ENCODE assay signal across 8 cellular contexts in the genomic region with DNA sequence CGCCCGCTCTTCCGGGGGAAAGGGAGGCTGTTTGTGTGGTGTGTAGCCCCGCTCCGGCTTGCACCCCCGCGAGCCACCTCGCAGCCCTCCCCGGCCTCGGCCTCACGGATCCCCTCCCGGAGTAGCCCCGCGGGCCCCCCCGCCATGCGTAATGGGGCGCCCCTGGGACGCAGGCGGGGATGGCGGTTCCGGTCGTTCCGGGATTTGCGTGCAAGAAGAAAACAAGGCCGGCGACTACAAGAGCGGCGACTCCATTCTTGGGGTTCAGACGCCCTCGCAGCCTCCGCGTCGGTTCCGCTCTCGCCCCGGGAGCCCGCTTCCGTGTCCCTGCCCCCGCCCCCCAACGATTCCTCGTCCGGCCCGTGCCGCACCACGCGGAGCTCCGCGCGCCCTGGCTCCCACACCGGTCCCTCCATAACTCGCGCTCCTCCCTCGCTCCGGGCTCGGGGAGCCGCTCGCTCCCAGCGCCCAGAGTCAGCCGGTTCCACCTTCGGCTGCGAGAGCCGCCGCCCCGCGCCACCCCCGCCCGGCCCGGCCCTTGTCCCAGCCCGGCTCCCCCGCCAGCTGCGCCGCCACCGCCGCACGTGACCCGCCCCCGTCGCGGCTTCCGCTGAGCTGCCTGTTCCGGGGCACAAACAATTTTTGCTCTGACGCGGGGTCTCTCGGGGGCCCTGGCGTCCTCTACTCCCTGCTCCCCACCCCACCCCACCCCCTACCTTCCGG.
DNase-seq lines count a peak whose midpoint lies in the region; ATAC-seq and TF ChIP-seq lines count a peak whose summit lies in the region.

No MANE protein-coding gene starts in this region.

- H3K27me3 Mint-ChIP-seq in stimulated activated memory B cell treated with anti-CD40 and anti-IgM and Interleukin-4, amounts not matched to agents 10 μg/mL and 1 μg/mL and 100 μg/mL, for 72 hours = no peaks in the 10 kb centered on the region

- in situ Hi-C loops in KBM-7 (cut with MboI; ENCODE audit: low pct_unique_long_range_greater_than_20kb, low sequenced_read_pairs) = loop anchor here (10.0 kb wide), 1 partner anchor 82 kb away; a partner anchor contains a TSS

- peak; percentile 56 for DNase-seq in KBM-7
- DNase-seq in activated CD4-positive, alpha-beta T cell treated with anti-CD3 and anti-CD28 coated beads, Interleukin-2, amount 50 U/mL, for 4 hours = peak; percentile 66 to 69
- peak; percentile 62 for DNase-seq in effector CD8-positive, alpha-beta T cell (lab: John Stamatoyannopoulos, UW)
- peak; percentile 32 for DNase-seq in midbrain (lab: John Stamatoyannopoulos, UW)
- DNase-seq in cerebellar cortex (ENCODE audit: low spot score) = no peak

- no peaks in the 10 kb centered on the region for H3K36me3 Mint-ChIP-seq in stimulated activated memory B cell treated with anti-CD40 and anti-IgM and Interleukin-4, amounts not matched to agents 10 μg/mL and 1 μg/mL and 100 μg/mL, for 72 hours

- no peak for TF ChIP-seq CTCF in 22Rv1 (IDR thresholded peaks at IDR 0.05)

- H3K27ac Mint-ChIP-seq in stimulated activated memory B cell treated with anti-CD40 and anti-IgM and Interleukin-4, amounts not matched to agents 10 μg/mL and 1 μg/mL and 100 μg/mL, for 72 hours = peak overlapping the region; percentile 99

- H3K9me3 Mint-ChIP-seq in stimulated activated memory B cell treated with anti-CD40 and anti-IgM and Interleukin-4, amounts not matched to agents 10 μg/mL and 1 μg/mL and 100 μg/mL, for 72 hours = no peaks in the 10 kb centered on the region

- H3K4me1 Mint-ChIP-seq in stimulated activated memory B cell treated with anti-CD40 and anti-IgM and Interleukin-4, amounts not matched to agents 10 μg/mL and 1 μg/mL and 100 μg/mL, for 72 hours = peaks cover 41% of the 10 kb centered on the region

- H3K27ac ChIP-seq in 22Rv1 = peak overlapping the region; percentile 97

- H3K4me3 Mint-ChIP-seq in stimulated activated memory B cell treated with anti-CD40 and anti-IgM and Interleukin-4, amounts not matched to agents 10 μg/mL and 1 μg/mL and 100 μg/mL, for 72 hours = peak overlapping the region; percentile 91

- peak; percentile 33 for ATAC-seq in GM18511 (IDR thresholded peaks at IDR 0.05; ENCODE audit: unreplicated experiment)
- ATAC-seq in stimulated activated memory B cell treated with anti-CD40 and anti-IgM and Interleukin-4, amounts not matched to agents 10 μg/mL and 1 μg/mL and 100 μg/mL, for 72 hours = peak; percentile 62
